Comparison of ENCODE assay signal across 12 cellular contexts in the genomic region with DNA sequence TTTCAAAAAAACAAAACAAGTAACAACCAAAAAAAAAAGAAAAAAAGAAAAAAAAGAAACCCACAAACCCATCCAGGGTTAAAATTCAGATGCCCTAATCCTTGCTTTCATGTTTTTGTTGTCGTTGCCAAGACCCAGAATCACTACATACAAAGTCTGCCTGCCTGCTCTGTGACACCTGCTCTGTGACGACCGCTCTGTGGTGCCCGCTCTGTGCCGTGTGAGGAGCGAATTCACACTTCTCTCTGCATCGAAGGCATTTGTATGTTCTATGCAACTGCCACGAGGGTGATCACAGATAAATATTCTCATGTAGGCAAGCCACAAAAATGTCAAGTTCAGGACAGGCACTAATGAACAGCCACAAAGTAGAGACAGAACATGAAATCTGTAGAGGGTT.
DNase-seq lines count a peak whose midpoint lies in the region; ATAC-seq and TF ChIP-seq lines count a peak whose summit lies in the region.
"Had no signal": no experiment of that assay in that cellular context is flagged by ENCODE, and none has a peak within 500 bp of the region (broad histone marks: within the 10 kb centered on the region; RNA-seq: fewer than 3 reads in every experiment).

No MANE protein-coding gene starts in this region.

- peaks cover 52% of the 10 kb centered on the region for H3K79me2 ChIP-seq in OCI-LY7 (ENCODE audit: insufficient read depth, low read depth, low read length)

- no peaks in the 10 kb centered on the region for H3K27me3 Mint-ChIP-seq in memory B cell

- peak overlapping the region; percentile 67 for H3K4me2 ChIP-seq in OCI-LY7 (ENCODE audit: low read length)

- 71% methylated on average over 8 of the region's 8 CpGs for WGBS in right cardiac atrium

- no peaks in the 10 kb centered on the region for H3K4me1 ChIP-seq in right cardiac atrium (ENCODE audit: control insufficient read depth, insufficient read depth, low read length)
- H3K4me1 ChIP-seq in OCI-LY7 (ENCODE audit: insufficient read depth, low read length, poor library complexity, severe bottlenecking) = peaks cover 80% of the 10 kb centered on the region

- intact Hi-C loops in right cardiac atrium (cut with DNase I) = no loop called here
- intact Hi-C loops in cardiac septum (cut with DNase I) = no loop called here
- intact Hi-C loops in OCI-LY7 (cut with micrococcal nuclease; ENCODE audit: unreplicated experiment) = loop anchor here (1.0 kb wide), 1 partner anchor 28 kb away; no protein-coding TSS in a partner anchor

- H3K9me3 ChIP-seq in right cardiac atrium (ENCODE audit: control insufficient read depth, low read length) (no peaks in the 10 kb centered on the region), OCI-LY7 (ENCODE audit: low read length) (no peaks in the 10 kb centered on the region; the same call in 1 of the 2 replicates)
- H3K9me3 ChIP-seq: adrenal gland had no signal

- H3K27ac Mint-ChIP-seq in memory B cell = peak overlapping the region; percentile 92

- DNase-seq in right cardiac atrium = no peak
- no peak for DNase-seq in cardiac septum (ENCODE audit: low spot score)
- DNase-seq in OCI-LY7 (ENCODE audit: low spot score) = peak; percentile 78
- peak; percentile 41 to 60 for DNase-seq in memory B cell (ENCODE audit: low spot score in 2 of 2)
- DNase-seq in DMS79 (lab: John Stamatoyannopoulos, UW) = no peak
- DNase-seq in effector CD4-positive, alpha-beta T cell = no peak
- DNase-seq in stimulated activated CD8-positive, alpha-beta memory T cell treated with anti-CD3 and anti-CD28 coated beads, Interleukin-4, amount 100 ng/mL, for 48 hours = no peak
- DNase-seq in SK-N-DZ (ENCODE audit: low spot score) = no peak
- DNase-seq: adrenal gland, GM23248, NCI-H2171 treated with DMSO at 0.1 percent for 48 hours had no signal

- peaks cover 31% of the 10 kb centered on the region for H3K4me1 Mint-ChIP-seq in memory B cell

- no peaks in the 10 kb centered on the region for H4K20me1 ChIP-seq in OCI-LY7 (ENCODE audit: insufficient read depth, low read length)

- POLR2A ChIA-PET in OCI-LY7 (lab: Charles Lee) = interaction anchor here (0.6 to 3.8 kb wide), 10 partner anchors 14 to 68 kb away, joined by 3 to 22 read pairs (median 6); no protein-coding TSS in a partner anchor

- no TSS peak for BruUV-seq in OCI-LY7 (replicated peaks; lab: Mats Ljungman, UMichigan)

- no peak for TF ChIP-seq CTCF in OCI-LY7 (conservative IDR thresholded peaks at IDR 0.05; ENCODE audit: low read length)

- H2AFZ ChIP-seq in OCI-LY7 (ENCODE audit: low read length) = no peak overlapping the region; the same call in 1 of the 2 replicates
- H2AFZ ChIP-seq: GM23248 had no signal

- peaks cover 20% of the 10 kb centered on the region for H3K36me3 Mint-ChIP-seq in memory B cell

- H3K9me2 ChIP-seq in OCI-LY7 (ENCODE audit: insufficient read depth, low read length) = no peaks in the 10 kb centered on the region

- H3K27ac ChIP-seq in right cardiac atrium (ENCODE audit: low read length) (peak overlapping the region; percentile 18), OCI-LY7 (ENCODE audit: low read depth, low read length, poor library complexity, severe bottlenecking) (peak overlapping the region; percentile 94)

- H3K4me3 ChIP-seq in right cardiac atrium (ENCODE audit: low read length) = no peak overlapping the region
- peak overlapping the region; percentile 40 for H3K4me3 ChIP-seq in OCI-LY7 (ENCODE audit: low read depth, low read length, poor library complexity, severe bottlenecking)
- H3K4me3 ChIP-seq: adrenal gland, GM23248, skin epidermis had no signal

- H3K9me3 Mint-ChIP-seq in memory B cell = no peaks in the 10 kb centered on the region

- CTCF ChIA-PET in OCI-LY7 (lab: Charles Lee; ENCODE audit: unreplicated experiment) = no interaction called here

- no peak for ATAC-seq in right cardiac atrium
- peak; percentile 89 for ATAC-seq in memory B cell (ENCODE audit: low read depth)

- peaks cover 49% of the 10 kb centered on the region for H3K36me3 ChIP-seq in OCI-LY7 (ENCODE audit: insufficient read depth, low read length)

- no peaks in the 10 kb centered on the region for H3K27me3 ChIP-seq in right cardiac atrium (ENCODE audit: control insufficient read depth, insufficient read depth)
- H3K27me3 ChIP-seq: adrenal gland had no signal

- peak overlapping the region; percentile 52 for H3K4me3 Mint-ChIP-seq in memory B cell

Comparison
In these comparisons a context has a peak if more than half of its experiments do, and no peak if none do; other contexts are left out.
1. DNase-seq: peak in OCI-LY7 (single experiment) and memory B cell (2 of 2); none in right cardiac atrium (0 of 3), cardiac septum (single experiment), DMS79 (single experiment), effector CD4-positive, alpha-beta T cell (single experiment), stimulated activated CD8-positive, alpha-beta memory T cell treated with anti-CD3 and anti-CD28 coated beads, Interleukin-4, amount 100 ng/mL, for 48 hours (single experiment) and SK-N-DZ (single experiment).